1 cellular context compared by ENCODE assay signal in the genomic region with DNA sequence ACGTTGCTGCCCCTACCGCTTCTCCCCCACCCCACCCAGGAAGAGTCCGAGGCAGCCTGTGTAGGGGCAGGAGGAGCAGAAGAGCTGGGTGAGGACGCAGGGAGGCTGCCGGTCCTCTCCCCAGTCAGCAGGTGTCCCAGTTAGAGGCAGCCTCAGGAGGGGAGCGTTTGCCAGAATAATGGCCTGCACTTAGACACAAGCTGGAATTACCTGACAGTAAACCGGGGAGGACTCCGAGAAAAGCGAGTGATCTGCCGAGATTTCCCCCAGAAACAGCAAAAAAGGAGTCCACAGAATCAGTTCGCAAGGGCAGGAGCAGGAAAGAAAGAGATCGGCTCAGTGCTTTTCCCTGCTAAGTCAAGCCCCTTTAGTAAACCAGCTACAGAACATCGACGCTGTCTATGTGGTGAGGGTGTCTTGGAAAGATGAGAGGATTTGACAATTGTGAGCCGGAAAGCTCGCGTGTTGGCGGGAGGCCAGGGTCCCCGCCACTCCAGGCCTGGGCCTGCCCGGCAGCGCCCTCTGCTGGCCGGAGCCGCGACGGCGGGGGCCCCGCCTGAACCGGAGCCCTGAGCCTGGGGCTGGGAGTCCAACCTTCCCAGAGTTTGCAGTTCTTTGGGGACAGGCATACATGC.
TF ChIP-seq lines count a peak whose summit lies in the region.

No MANE protein-coding gene starts in this region.

TF ChIP-seq in IMR-90, 13 proteins besides CTCF, POLR2A, EP300 and RAD21:
- TF ChIP-seq SMC3 (IDR thresholded peaks at IDR 0.05; ENCODE audit: low read depth, low read length) = peak; percentile 81
- no peak for TF ChIP-seq BHLHE40 (IDR thresholded peaks at IDR 0.05; ENCODE audit: low read depth, low read length)
- peak; percentile 91 for TF ChIP-seq MAZ (IDR thresholded peaks at IDR 0.05; ENCODE audit: borderline replicate concordance, low read depth, low read length)
- TF ChIP-seq MAFK (IDR thresholded peaks at IDR 0.05; ENCODE audit: low read depth, low read length) = no peak
- no peak for TF ChIP-seq MXI1 (IDR thresholded peaks at IDR 0.05; ENCODE audit: borderline replicate concordance, low read depth, low read length)
